Comparison of ENCODE assay signal across 23 cellular contexts in the genomic region with DNA sequence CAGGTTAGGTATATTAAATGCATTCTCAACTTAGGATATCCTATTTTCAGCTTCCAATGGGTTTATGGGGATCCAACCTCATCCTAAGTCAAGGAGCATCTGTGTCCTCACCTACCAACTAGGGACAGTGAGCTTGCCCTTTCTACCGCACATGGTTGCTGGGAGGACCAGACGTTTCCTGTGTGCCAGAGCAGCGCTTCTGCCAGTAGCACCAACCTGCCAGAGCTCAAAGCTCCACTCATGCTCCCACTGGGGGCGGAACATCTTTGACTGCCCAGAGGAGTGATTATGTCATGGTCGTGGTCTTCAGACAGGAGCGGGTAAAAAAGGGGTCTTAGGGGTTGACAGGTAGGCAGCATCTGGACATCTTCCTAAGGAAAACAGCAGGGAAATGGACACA.
"Had no signal": no experiment of that assay in that cellular context is flagged by ENCODE, and none has a peak within 500 bp of the region (broad histone marks: within the 10 kb centered on the region; RNA-seq: fewer than 3 reads in every experiment).

No MANE protein-coding gene starts in this region.

- FAIRE-seq: astrocyte had no signal

- ATAC-seq: activated CD4-positive, alpha-beta T cell treated with anti-CD3 and anti-CD28 coated beads for 36 hours; activated CD8-positive, alpha-beta T cell treated with anti-CD3 and anti-CD28 coated beads, Interleukin-2, amount 10 ng/mL, durations not matched to agents 7 days and 5 days; esophagus mucosa; foreskin keratinocyte; heart left ventricle; left lung; lower lobe of right lung; natural killer cell treated with Interleukin-12 subunit alpha and Interleukin-12 subunit beta and Interleukin-15 and Interleukin-18, amount 100 ng/mL, for 72 hours; right cardiac atrium had no signal

- H3K4me3 Mint-ChIP-seq: activated CD4-positive, alpha-beta T cell treated with anti-CD3 and anti-CD28 coated beads for 36 hours; activated CD8-positive, alpha-beta T cell treated with anti-CD3 and anti-CD28 coated beads, Interleukin-2, amount 10 ng/mL, durations not matched to agents 7 days and 5 days; activated naive CD8-positive, alpha-beta T cell treated with anti-CD3 and anti-CD28 coated beads, Interleukin-2, amount 10 ng/mL, durations not matched to agents 7 days and 5 days; activated T-cell treated with anti-CD3 and anti-CD28 coated beads, Interleukin-2, amount 50 U/mL, for 24 hours; natural killer cell treated with Interleukin-12 subunit alpha and Interleukin-12 subunit beta and Interleukin-15 and Interleukin-18, amount 100 ng/mL, for 72 hours had no signal

- H3K4me3 ChIP-seq: heart left ventricle, left lung, lower lobe of right lung, spleen, transverse colon had no signal

- H3K27ac Mint-ChIP-seq: activated CD4-positive, alpha-beta T cell treated with anti-CD3 and anti-CD28 coated beads for 36 hours; activated CD8-positive, alpha-beta T cell treated with anti-CD3 and anti-CD28 coated beads, Interleukin-2, amount 10 ng/mL, durations not matched to agents 7 days and 5 days; activated naive CD8-positive, alpha-beta T cell treated with anti-CD3 and anti-CD28 coated beads, Interleukin-2, amount 10 ng/mL, durations not matched to agents 7 days and 5 days; activated T-cell treated with anti-CD3 and anti-CD28 coated beads, Interleukin-2, amount 50 U/mL, for 24 hours; activated T-helper 2 cell treated with anti-CD3 and anti-CD28 coated beads, Interferon-gamma antibody, Interleukin-2, Interleukin-4, amounts not matched to agents 10 μg/mL and 5 μg/mL and 100 μg/mL, durations not matched to agents 14 hours and 24 hours and 36 hours; natural killer cell treated with Interleukin-12 subunit alpha and Interleukin-12 subunit beta and Interleukin-15 and Interleukin-18, amount 100 ng/mL, for 72 hours had no signal

- DNase-seq: activated CD4-positive, alpha-beta T cell treated with anti-CD3 and anti-CD28 coated beads for 36 hours; activated CD4-positive, CD25-positive, alpha-beta regulatory T cell; activated CD8-positive, alpha-beta T cell treated with anti-CD3 and anti-CD28 coated beads, Interleukin-2, amount 10 ng/mL, durations not matched to agents 7 days and 5 days; activated naive CD8-positive, alpha-beta T cell treated with anti-CD3 and anti-CD28 coated beads, Interleukin-2, amount 10 ng/mL, durations not matched to agents 7 days and 5 days; activated T-cell treated with anti-CD3 and anti-CD28 coated beads, Interleukin-2, amount 50 U/mL, for 24 hours; amniotic stem cell; brain microvascular endothelial cell; caudate nucleus; cortex of kidney; foreskin keratinocyte; left lung; lower lobe of right lung; mesendoderm; right cardiac atrium; spleen; stimulated activated naive CD4-positive, alpha-beta T cell treated with Interleukin-2 at 50 U/mL for 16 hours; T-helper 1 cell; transverse colon had no signal

- H3K4me1 ChIP-seq: heart left ventricle, left lung, lower lobe of right lung, transverse colon had no signal

- H3K9me3 Mint-ChIP-seq: activated naive CD8-positive, alpha-beta T cell treated with anti-CD3 and anti-CD28 coated beads, Interleukin-2, amount 10 ng/mL, durations not matched to agents 7 days and 5 days; activated T-cell treated with anti-CD3 and anti-CD28 coated beads, Interleukin-2, amount 50 U/mL, for 24 hours; activated T-helper 2 cell treated with anti-CD3 and anti-CD28 coated beads, Interferon-gamma antibody, Interleukin-2, Interleukin-4, amounts not matched to agents 10 μg/mL and 5 μg/mL and 100 μg/mL, durations not matched to agents 14 hours and 24 hours and 36 hours; natural killer cell treated with Interleukin-12 subunit alpha and Interleukin-12 subunit beta and Interleukin-15 and Interleukin-18, amount 100 ng/mL, for 72 hours had no signal

- H3K4me1 Mint-ChIP-seq: activated naive CD8-positive, alpha-beta T cell treated with anti-CD3 and anti-CD28 coated beads, Interleukin-2, amount 10 ng/mL, durations not matched to agents 7 days and 5 days had no signal

- H3K27ac ChIP-seq: brain microvascular endothelial cell, foreskin keratinocyte, heart left ventricle, left lung, lower lobe of right lung, spleen, transverse colon had no signal

- H3K27me3 Mint-ChIP-seq: activated CD4-positive, alpha-beta T cell treated with anti-CD3 and anti-CD28 coated beads for 36 hours; activated naive CD8-positive, alpha-beta T cell treated with anti-CD3 and anti-CD28 coated beads, Interleukin-2, amount 10 ng/mL, durations not matched to agents 7 days and 5 days; activated T-cell treated with anti-CD3 and anti-CD28 coated beads, Interleukin-2, amount 50 U/mL, for 24 hours; natural killer cell treated with Interleukin-12 subunit alpha and Interleukin-12 subunit beta and Interleukin-15 and Interleukin-18, amount 100 ng/mL, for 72 hours had no signal

- H3K27me3 ChIP-seq: brain microvascular endothelial cell, foreskin keratinocyte, heart left ventricle, left lung, spleen, transverse colon had no signal

- H3K9me3 ChIP-seq: heart left ventricle, left lung, lower lobe of right lung, spleen, transverse colon had no signal
